10 cellular contexts compared by ENCODE assay signal in genomic region chr17:50765454-50766221, GRCh38. TPM values are rescaled to one million over a fixed set of nuclear protein-coding genes. Genes with fewer than 3 reads are reported as not detected.
DNase-seq lines count a peak whose midpoint lies in the region; ATAC-seq and TF ChIP-seq lines count a peak whose summit lies in the region.
"Had no signal": no experiment of that assay in that cellular context is flagged by ENCODE, and none has a peak within 500 bp of the region (broad histone marks: within the 10 kb centered on the region; RNA-seq: fewer than 3 reads in every experiment).

No MANE protein-coding gene starts in this region.

- H4K20me1 ChIP-seq in mammary epithelial cell (ENCODE audit: insufficient read depth, low read length) = no peaks in the 10 kb centered on the region

- no TSS peak for BruUV-seq in mammary epithelial cell (replicated peaks; lab: Mats Ljungman, UMichigan)

- no peaks in the 10 kb centered on the region for H3K9me3 ChIP-seq in body of pancreas
- no peaks in the 10 kb centered on the region for H3K9me3 ChIP-seq in neutrophil
- H3K9me3 ChIP-seq in HAP-1 = no peaks in the 10 kb centered on the region
- no peaks in the 10 kb centered on the region for H3K9me3 ChIP-seq in mammary epithelial cell (replicated peaks; ENCODE audit: insufficient read depth, low read length)

- no peaks in the 10 kb centered on the region for H3K79me2 ChIP-seq in mammary epithelial cell (ENCODE audit: insufficient read depth, low read length)

- WGBS in body of pancreas, 2 donors = 56% methylated on average over 2 to 9 of the region's 9 CpGs
- WGBS in mammary epithelial cell (ENCODE audit: low coverage, missing lambda C conversion rate) = 62% methylated on average over 9 of the region's 9 CpGs

- dilution Hi-C loops in mammary epithelial cell (cut with HindIII; ENCODE audit: low sequenced_read_pairs) = no loop called here

- H3K27ac ChIP-seq in body of pancreas (peak overlapping the region in 3 of 4 donors; percentile 32 to 57 (median 36)), neutrophil (peak overlapping the region; percentile 50), mammary epithelial cell (ENCODE audit: insufficient read depth, low read depth, low read length) (no peak overlapping the region)

- no peaks in the 10 kb centered on the region for H3K36me3 ChIP-seq in body of pancreas (replicated peaks in 1 of 2; ENCODE audit: insufficient read depth in 1 of 2, low read depth in 2 of 2)
- no peaks in the 10 kb centered on the region for H3K36me3 ChIP-seq in neutrophil
- H3K36me3 ChIP-seq in HAP-1 (replicated peaks) = no peaks in the 10 kb centered on the region
- no peaks in the 10 kb centered on the region for H3K36me3 ChIP-seq in mammary epithelial cell (ENCODE audit: insufficient read depth, low read length)

- ATAC-seq in GM18858 (IDR thresholded peaks at IDR 0.05; ENCODE audit: unreplicated experiment) (peak; percentile 51), HG03342 (IDR thresholded peaks at IDR 0.05; ENCODE audit: unreplicated experiment) (peak; percentile 54), body of pancreas (no peak), GM21390 (IDR thresholded peaks at IDR 0.05; ENCODE audit: unreplicated experiment) (no peak)

- no peak for TF ChIP-seq CTCF in body of pancreas (IDR thresholded peaks at IDR 0.05)
- TF ChIP-seq CTCF in neutrophil (IDR thresholded peaks at IDR 0.05) = no peak
- TF ChIP-seq CTCF in mammary epithelial cell (conservative IDR thresholded peaks at IDR 0.05 in 1 of 2, IDR thresholded peaks at IDR 0.05 in 1 of 2; ENCODE audit: extremely low read depth in 1 of 2, insufficient read depth in 1 of 2, low read depth in 1 of 2, low read length in 2 of 2) = no peak

- no peak overlapping the region for H3K4me2 ChIP-seq in mammary epithelial cell (ENCODE audit: insufficient read depth, low read depth, low read length)

- DNase-seq in body of pancreas (no peak), HAP-1 (ENCODE audit: low spot score in 2 of 2) (no peak), glomerular visceral epithelial cell (ENCODE audit: extremely low spot score) (no peak), mammary epithelial cell (no peak)
- DNase-seq: NCI-H446 treated with DMSO at 0.1 percent for 48 hours had no signal

- CTCF ChIA-PET in mammary epithelial cell (lab: Charles Lee; ENCODE audit: low non-redundant PET) = no interaction called here

- no peak for TF ChIP-seq POLR2A in body of pancreas (IDR thresholded peaks at IDR 0.05)

- H3K27me3 ChIP-seq in body of pancreas = no peaks in the 10 kb centered on the region
- no peaks in the 10 kb centered on the region for H3K27me3 ChIP-seq in neutrophil
- no peaks in the 10 kb centered on the region for H3K27me3 ChIP-seq in HAP-1 (ENCODE audit: low read depth)
- H3K27me3 ChIP-seq in mammary epithelial cell (ENCODE audit: insufficient read depth, low read length) = no peaks in the 10 kb centered on the region

- H3K4me3 ChIP-seq in body of pancreas (no peak overlapping the region), neutrophil (ENCODE audit: low read depth in 1 of 2, low read length in 1 of 2) (peak overlapping the region in 1 of 2 experiments; percentile 10), HAP-1 (no peak overlapping the region), mammary epithelial cell (replicated peaks in 1 of 3; ENCODE audit: insufficient read depth in 1 of 3, low read depth in 2 of 3, low read length in 3 of 3) (no peak overlapping the region)

- in situ Hi-C loops in HAP-1 (cut with MboI; ENCODE audit: low sequenced_read_pairs) (no loop called here), mammary epithelial cell (cut with MboI; ENCODE audit: low sequenced_read_pairs in 2 of 2) (no loop called here)

- H2AFZ ChIP-seq in mammary epithelial cell (ENCODE audit: low read depth, low read length) = no peak overlapping the region

- H3K4me1 ChIP-seq in body of pancreas = peaks cover 45% of the 10 kb centered on the region
- peaks cover 8 to 23% of the 10 kb centered on the region in 2 experiments for H3K4me1 ChIP-seq in neutrophil (ENCODE audit: control insufficient read depth in 1 of 2, insufficient read depth in 1 of 2, low read depth in 1 of 2, low read length in 1 of 2)
- peaks cover 4% of the 10 kb centered on the region; the same call in 1 of the 2 replicates for H3K4me1 ChIP-seq in HAP-1
- H3K4me1 ChIP-seq in mammary epithelial cell (ENCODE audit: insufficient read depth, low read length) = peaks cover 20% of the 10 kb centered on the region

- intact Hi-C loops in body of pancreas (cut with DNase I) = no loop called here
- intact Hi-C loops in mammary epithelial cell (cut with micrococcal nuclease) = no loop called here

- no peak overlapping the region for H3K9ac ChIP-seq in mammary epithelial cell (ENCODE audit: insufficient read depth, low read length)

RNA-seq across cellular contexts. Expression of gene ANKRD40CL, which starts 1.7 kb away (rescaled TPM):
- 1 to 10 TPM in 1 of 2 donors, not detected in 1; 1.6 TPM for total RNA-seq in body of pancreas
- total RNA-seq in mammary epithelial cell = not detected
- not detected for polyA plus RNA-seq in mammary epithelial cell
- not detected for polyA minus RNA-seq in mammary epithelial cell
- polyA plus RNA-seq: esophagus had no signal

RNA-seq across cellular contexts. Expression of gene LUC7L3, which starts 46.2 kb away (rescaled TPM):
- total RNA-seq in body of pancreas (10 to 100 TPM; 71.2 to 85.6 TPM), mammary epithelial cell (10 to 100 TPM; 13.5 to 83.9 TPM)
- polyA plus RNA-seq in mammary epithelial cell = 54.1 TPM
- 21.9 TPM for polyA minus RNA-seq in mammary epithelial cell

RNA-seq across cellular contexts. Expression of gene ANKRD40, which starts 57.9 kb away (rescaled TPM):
- total RNA-seq in body of pancreas (10 to 100 TPM; 21.3 to 27.0 TPM), mammary epithelial cell (10 to 100 TPM; 36.3 to 38.5 TPM)
- 28.3 TPM for polyA plus RNA-seq in mammary epithelial cell
- polyA minus RNA-seq in mammary epithelial cell = 30.4 TPM

Comparison
In these comparisons a context has a peak if more than half of its experiments do, and no peak if none do; other contexts are left out.
1. ATAC-seq: peak in GM18858 (single experiment) and HG03342 (single experiment); none in body of pancreas (single experiment) and GM21390 (single experiment).